22 cellular contexts compared by ENCODE assay signal in genomic region chr13:51311957-51312520, GRCh38. TPM values are rescaled to one million over a fixed set of nuclear protein-coding genes. Genes with fewer than 3 reads are reported as not detected.
DNase-seq lines count a peak whose midpoint lies in the region; ATAC-seq, FAIRE-seq and TF ChIP-seq lines count a peak whose summit lies in the region.
"Had no signal": no experiment of that assay in that cellular context is flagged by ENCODE, and none has a peak within 500 bp of the region (broad histone marks: within the 10 kb centered on the region; RNA-seq: fewer than 3 reads in every experiment).

No MANE protein-coding gene starts in this region.

- no peaks in the 10 kb centered on the region for H3K36me3 Mint-ChIP-seq in endodermal cell (ENCODE audit: low read depth)
- H3K36me3 Mint-ChIP-seq: CD8-positive, alpha-beta memory T cell; IgD-negative memory B cell had no signal

- H3K27me3 ChIP-seq in HepG2 (ENCODE audit: control insufficient read depth in 1 of 2, insufficient read depth in 2 of 2, low read length in 2 of 2) (peaks cover 0 to 13% of the 10 kb centered on the region in 2 experiments; a peak in 1 of 5 replicates), right lobe of liver (no peaks in the 10 kb centered on the region), endodermal cell (ENCODE audit: control insufficient read depth, insufficient read depth, low read length, poor library complexity, severe bottlenecking) (no peaks in the 10 kb centered on the region)
- H3K27me3 ChIP-seq in effector memory CD4-positive, alpha-beta T cell (replicated peaks; ENCODE audit: control insufficient read depth, insufficient read depth, low read length, poor library complexity, severe bottlenecking), result no peaks in the 10 kb centered on the region

- H3K4me3 Mint-ChIP-seq in endodermal cell, result no peak overlapping the region
- H3K4me3 Mint-ChIP-seq: CD8-positive, alpha-beta memory T cell; IgD-negative memory B cell had no signal

- no peak overlapping the region for H3K4me2 ChIP-seq in HepG2 (ENCODE audit: low read depth, low read length)

- 0 out of 3 replicates have a peak, but pooled peaks have one; percentile 41 for ATAC-seq in HepG2
- ATAC-seq in right lobe of liver, result no peak
- no peak for ATAC-seq in HG02798 (IDR thresholded peaks at IDR 0.05; ENCODE audit: poor library complexity, unreplicated experiment)
- ATAC-seq: GM12878 had no signal

- H4K20me1 ChIP-seq in HepG2 (ENCODE audit: insufficient read depth, low read length), result no peaks in the 10 kb centered on the region

- H3K9me3 ChIP-seq in HepG2 (ENCODE audit: low read length) (no peaks in the 10 kb centered on the region), right lobe of liver (no peaks in the 10 kb centered on the region), endodermal cell (ENCODE audit: control insufficient read depth, low read length) (no peaks in the 10 kb centered on the region)
- no peaks in the 10 kb centered on the region for H3K9me3 ChIP-seq in effector memory CD4-positive, alpha-beta T cell (ENCODE audit: control insufficient read depth, low read length)

- no peak for TF ChIP-seq CTCF in HepG2 (CRISPR knock-in tag; IDR thresholded peaks at IDR 0.05)
- TF ChIP-seq CTCF in right lobe of liver (IDR thresholded peaks at IDR 0.05), result no peak
- TF ChIP-seq CTCF in endodermal cell (conservative IDR thresholded peaks at IDR 0.05), result no peak

- intact Hi-C loops in HepG2 (cut with micrococcal nuclease; ENCODE audit: unreplicated experiment) (no loop called here), right lobe of liver (cut with DNase I) (no loop called here)

- peaks cover 34% of the 10 kb centered on the region for H3K27me3 Mint-ChIP-seq in endodermal cell (ENCODE audit: insufficient read depth)

- BruUV-seq in HepG2 (replicated peaks; lab: Mats Ljungman, UMichigan), result no TSS peak

- no peak for FAIRE-seq in HepG2 (lab: Jason Lieb, UNC)
- FAIRE-seq: GM12878, GM18507 had no signal

- no peak for TF ChIP-seq RAD21 in HepG2 (CRISPR knock-in tag; IDR thresholded peaks at IDR 0.05)

- POLR2A ChIA-PET in HepG2 (lab: Yijun Ruan, JAX), result no interaction called here

- no peak overlapping the region for H3K4me3 ChIP-seq in HepG2 (replicated peaks in 1 of 3; ENCODE audit: insufficient read depth in 1 of 3, low read depth in 2 of 3, low read length in 3 of 3)
- H3K4me3 ChIP-seq in right lobe of liver, result no peak overlapping the region
- H3K4me3 ChIP-seq in endodermal cell (ENCODE audit: low read length), result no peak overlapping the region
- H3K4me3 ChIP-seq in effector memory CD4-positive, alpha-beta T cell (ENCODE audit: insufficient read depth, low read depth, low read length, poor library complexity, severe bottlenecking), result no peak overlapping the region
- H3K4me3 ChIP-seq: GM12878 had no signal

- H3K4me1 ChIP-seq in HepG2 (ENCODE audit: insufficient read depth, low read length), result no peaks in the 10 kb centered on the region
- H3K4me1 ChIP-seq in right lobe of liver, result no peaks in the 10 kb centered on the region
- no peaks in the 10 kb centered on the region for H3K4me1 ChIP-seq in endodermal cell (ENCODE audit: control insufficient read depth, insufficient read depth, low read length)
- H3K4me1 ChIP-seq in effector memory CD4-positive, alpha-beta T cell (ENCODE audit: control insufficient read depth, insufficient read depth, low read length, poor library complexity, severe bottlenecking), result no peaks in the 10 kb centered on the region

- TF ChIP-seq POLR2A in HepG2 (IDR thresholded peaks at IDR 0.05; ENCODE audit: insufficient read depth in 1 of 2, low read depth in 2 of 2, low read length in 2 of 2), result no peak
- no peak for TF ChIP-seq POLR2A in right lobe of liver (IDR thresholded peaks at IDR 0.05)

- H3K27ac ChIP-seq in HepG2 (ENCODE audit: extremely low read length, insufficient read depth, low read length), result no peak overlapping the region
- H3K27ac ChIP-seq in right lobe of liver, result no peak overlapping the region
- peak overlapping the region; percentile 29 for H3K27ac ChIP-seq in endodermal cell (ENCODE audit: low read depth, low read length)
- H3K27ac ChIP-seq in effector memory CD4-positive, alpha-beta T cell (ENCODE audit: insufficient read depth, low read length, poor library complexity, severe bottlenecking), result no peak overlapping the region
- H3K27ac ChIP-seq: 22Rv1 had no signal

- H3K36me3 ChIP-seq in HepG2 (replicated peaks in 1 of 2; ENCODE audit: control insufficient read depth in 1 of 2, insufficient read depth in 2 of 2, low read length in 2 of 2), result no peaks in the 10 kb centered on the region
- no peaks in the 10 kb centered on the region for H3K36me3 ChIP-seq in right lobe of liver
- H3K36me3 ChIP-seq in endodermal cell (ENCODE audit: control insufficient read depth, insufficient read depth, low read length), result no peaks in the 10 kb centered on the region
- no peaks in the 10 kb centered on the region for H3K36me3 ChIP-seq in effector memory CD4-positive, alpha-beta T cell (ENCODE audit: control insufficient read depth, insufficient read depth, low read length)

- peaks cover 20% of the 10 kb centered on the region for H3K4me1 Mint-ChIP-seq in endodermal cell
- H3K4me1 Mint-ChIP-seq: CD8-positive, alpha-beta memory T cell; IgD-negative memory B cell had no signal

- in situ Hi-C loops in HepG2 (cut with HindIII; ENCODE audit: extremely low pct_ligation_motif_present, low pct_unique_long_range_greater_than_20kb), result no loop called here

- H3K9me3 Mint-ChIP-seq in endodermal cell, result no peaks in the 10 kb centered on the region
- H3K9me3 Mint-ChIP-seq: CD8-positive, alpha-beta memory T cell; IgD-negative memory B cell had no signal

- no peaks in the 10 kb centered on the region for H3K79me2 ChIP-seq in HepG2 (ENCODE audit: insufficient read depth, low read length)

- DNase-seq in HepG2 (ENCODE audit: low spot score), result no peak
- no peak for DNase-seq in right lobe of liver
- peak; percentile 70 for DNase-seq in endodermal cell
- peak; percentile 69 for DNase-seq in medulla oblongata (ENCODE audit: extremely low spot score)
- no peak for DNase-seq in NCI-H128 (lab: John Stamatoyannopoulos, UW; ENCODE audit: unreplicated experiment)
- DNase-seq in SW480 (ENCODE audit: low spot score), result no peak
- DNase-seq in effector memory CD4-positive, alpha-beta T cell, result no peak
- DNase-seq: CD8-positive, alpha-beta memory T cell; DND-41; GDM1; Kasumi-1; MM.1S; NCI-H1092 treated with DMSO at 0.1 percent for 48 hours; NCI-H1694; NCI-H510A treated with DMSO at 0.1 percent for 48 hours had no signal

- no peak overlapping the region for H2AFZ ChIP-seq in HepG2 (ENCODE audit: low read length)

- WGBS in HepG2 (ENCODE audit: low lambda C conversion rate), result 58% methylated on average over 5 of the region's 5 CpGs
- WGBS in right lobe of liver (ENCODE audit: insufficient coverage, low coverage, low lambda C conversion rate, missing lambda C conversion rate), result 95% methylated on average over 3 of the region's 5 CpGs
- 74 to 85% methylated on average over 3 to 5 of the region's 5 CpGs for WGBS in endodermal cell (ENCODE audit: insufficient coverage in 1 of 2, insufficient read length in 1 of 2), 2 experiments

- H3K9ac ChIP-seq in HepG2 (ENCODE audit: insufficient read depth, low read depth, low read length) (no peak overlapping the region), endodermal cell (ENCODE audit: extremely low read depth, low read length, poor library complexity, severe bottlenecking) (no peak overlapping the region)

- TF ChIP-seq EP300 in HepG2 (IDR thresholded peaks at IDR 0.05; ENCODE audit: low read depth in 2 of 2, low read length in 2 of 2) (no peak), HepG2 (CRISPR knock-in tag; IDR thresholded peaks at IDR 0.05; ENCODE audit: borderline replicate concordance) (no peak)

- H3K27ac Mint-ChIP-seq in endodermal cell, result no peak overlapping the region
- H3K27ac Mint-ChIP-seq: CD8-positive, alpha-beta memory T cell; IgD-negative memory B cell had no signal

- CTCF ChIA-PET in HepG2 (lab: Yijun Ruan, JAX; ENCODE audit: low intra/inter-chr PET ratio, low total read pairs), result no interaction called here

TF ChIP-seq in HepG2, 621 proteins besides CTCF, POLR2A, EP300 and RAD21:
- TF ChIP-seq NR2F6 (IDR thresholded peaks at IDR 0.05) (no peak), NR2F6 (CRISPR knock-in tag; IDR thresholded peaks at IDR 0.05) (no peak), SP140L (CRISPR knock-in tag; IDR thresholded peaks at IDR 0.05; ENCODE audit: borderline replicate concordance) (no peak), ZNF83 (CRISPR knock-in tag; IDR thresholded peaks at IDR 0.05; ENCODE audit: borderline replicate concordance) (no peak), SP1 (IDR thresholded peaks at IDR 0.05) (no peak), SP1 (CRISPR knock-in tag; IDR thresholded peaks at IDR 0.05) (no peak), ZMAT3 (CRISPR knock-in tag; conservative IDR thresholded peaks at IDR 0.05) (no peak)

RNA-seq across cellular contexts. Expression of gene SERPINE3, which starts 27.5 kb away (rescaled TPM):
- total RNA-seq in HepG2 (2016; rRNA removed; fragmentation: Illumina TruSeq; extraction: Trizol) (not detected in 2 replicates), right lobe of liver (not detected), endodermal cell (under 1 TPM in 1 of 2 donors, not detected in 1; 0.89 TPM)
- total RNA-seq in HepG2 (2016; cell fraction: cytosol; rRNA removed; fragmentation: Illumina TruSeq; extraction: Trizol; ENCODE audit: low read depth), result not detected in 2 replicates
- not detected in 2 replicates for total RNA-seq in HepG2 (2016; cell fraction: insoluble cytoplasmic fraction; rRNA removed; fragmentation: Illumina TruSeq; extraction: Trizol)
- total RNA-seq in HepG2 (2016; cell fraction: membrane; rRNA removed; fragmentation: Illumina TruSeq; extraction: Trizol), result not detected in 2 replicates
- not detected in 2 replicates for total RNA-seq in HepG2 (2016; cell fraction: nucleus; rRNA removed; fragmentation: Illumina TruSeq; extraction: Trizol)
- not detected in 2 replicates for polyA plus RNA-seq in HepG2 (2011; rRNA removed)
- not detected in 2 replicates for polyA plus RNA-seq in HepG2 (2011; cell fraction: cytosol; rRNA removed)
- not detected in 2 replicates for polyA plus RNA-seq in HepG2 (2011; cell fraction: nucleus; rRNA removed)
- not detected in 2 replicates for polyA plus RNA-seq in HepG2 (2012)
- not detected in 2 replicates for polyA plus RNA-seq in HepG2 (2016; cell fraction: cytosol; fragmentation: Illumina TruSeq; extraction: Trizol; ENCODE audit: low read depth)
- polyA plus RNA-seq in HepG2 (2016; cell fraction: insoluble cytoplasmic fraction; fragmentation: Illumina TruSeq; extraction: Trizol; ENCODE audit: low read depth), result not detected in 2 replicates
- not detected in 2 replicates for polyA plus RNA-seq in HepG2 (2016; cell fraction: membrane; fragmentation: Illumina TruSeq; extraction: Trizol; ENCODE audit: low read depth)
- not detected in 2 replicates for polyA plus RNA-seq in HepG2 (2016; cell fraction: nucleus; fragmentation: Illumina TruSeq; extraction: Trizol; ENCODE audit: insufficient read depth, low read depth)
- not detected in 2 replicates for polyA minus RNA-seq in HepG2 (2011; rRNA and poly(A)+ RNA removed; ENCODE audit: low replicate concordance)
- polyA minus RNA-seq in HepG2 (2011; cell fraction: cytosol; rRNA and poly(A)+ RNA removed), result not detected in 2 replicates
- 0.26 TPM in 1 of 2 replicates, not detected in the other for polyA minus RNA-seq in HepG2 (2011; cell fraction: nucleus; rRNA and poly(A)+ RNA removed)
- polyA plus RNA-seq in endodermal cell (2013, experiment 1 of 2), result not detected
- polyA plus RNA-seq in endodermal cell (2013, experiment 2 of 2), result not detected
- total RNA-seq: CD8-positive, alpha-beta memory T cell; GM12878; H4 had no signal
- polyA plus RNA-seq: BJ; CD8-positive, alpha-beta memory T cell; IgD-negative memory B cell had no signal

Comparison
In these comparisons a context has a peak if more than half of its experiments do, and no peak if none do; other contexts are left out.
1. DNase-seq: peak in endodermal cell (single experiment) and medulla oblongata (single experiment); none in HepG2 (single experiment), right lobe of liver (0 of 3), NCI-H128 (single experiment), SW480 (single experiment) and effector memory CD4-positive, alpha-beta T cell (0 of 3).